8 cellular contexts compared by ENCODE assay signal in genomic region chr19:47719047-47719885, GRCh38. TPM values are rescaled to one million over a fixed set of nuclear protein-coding genes. Genes with fewer than 3 reads are reported as not detected.
DNase-seq lines count a peak whose midpoint lies in the region; ATAC-seq and TF ChIP-seq lines count a peak whose summit lies in the region.

No MANE protein-coding gene starts in this region.

- CTCF ChIA-PET in IMR-90 (lab: Yijun Ruan, JAX): interaction anchor here (1.3 kb wide), 1 partner anchor 21 kb away, joined by 3 read pairs; no protein-coding TSS in a partner anchor

- H4K8ac ChIP-seq in IMR-90 (ENCODE audit: low read depth in 2 of 2, low read length in 2 of 2): peak overlapping the region; percentile 2 to 86

- peaks cover 51% of the 10 kb centered on the region for H4K20me1 ChIP-seq in IMR-90 (ENCODE audit: insufficient read depth, low read length)

- H2AK9ac ChIP-seq in IMR-90 (replicated peaks; ENCODE audit: low read depth, low read length, poor library complexity): peak overlapping the region; percentile 93

- no peaks in the 10 kb centered on the region for H3K36me3 Mint-ChIP-seq in stimulated activated effector memory CD8-positive, alpha-beta T cell treated with anti-CD3 and anti-CD28 coated beads, Interleukin-12 subunit alpha, Interleukin-12 subunit beta, amount 100 ng/mL, for 72 hours

- peak overlapping the region; percentile 32; the same call in 1 of the 3 replicates for H2BK15ac ChIP-seq in IMR-90 (ENCODE audit: low read depth, low read length)

- H3K4me1 ChIP-seq in IMR-90 (ENCODE audit: control insufficient read depth, insufficient read depth, low read length) (peaks cover 39% of the 10 kb centered on the region), left lung (peaks cover 43 to 74% of the 10 kb centered on the region in 2 donors), testis (peaks cover 35% of the 10 kb centered on the region)

- H3K4me2 ChIP-seq in IMR-90 (ENCODE audit: low read depth, low read length): peak overlapping the region; percentile 66

- peak overlapping the region; percentile 78 for H3K56ac ChIP-seq in IMR-90 (ENCODE audit: extremely low read depth, insufficient read depth, low read length)

- H4K91ac ChIP-seq in IMR-90 (ENCODE audit: insufficient read depth, low read depth, low read length): peak overlapping the region; percentile 96

- BruUV-seq in IMR-90 (replicated peaks; lab: Mats Ljungman, UMichigan): no TSS peak

- TF ChIP-seq RAD21 in IMR-90 (IDR thresholded peaks at IDR 0.05; ENCODE audit: low read length): peak; percentile 26; the same call in 1 of the 2 replicates

- peak overlapping the region; percentile 58 for H2BK20ac ChIP-seq in IMR-90 (ENCODE audit: low read depth, low read length)

- H3K4me1 Mint-ChIP-seq in stimulated activated effector memory CD8-positive, alpha-beta T cell treated with anti-CD3 and anti-CD28 coated beads, Interleukin-12 subunit alpha, Interleukin-12 subunit beta, amount 100 ng/mL, for 72 hours: no peaks in the 10 kb centered on the region

- peak overlapping the region; percentile 98 for H2BK5ac ChIP-seq in IMR-90 (ENCODE audit: low read depth, low read length, poor library complexity, severe bottlenecking)

- no peak overlapping the region for H3K27ac Mint-ChIP-seq in stimulated activated effector memory CD8-positive, alpha-beta T cell treated with anti-CD3 and anti-CD28 coated beads, Interleukin-12 subunit alpha, Interleukin-12 subunit beta, amount 100 ng/mL, for 72 hours

- WGBS in IMR-90 (ENCODE audit: extremely low coverage in 2 of 2, insufficient read length in 1 of 2), 2 experiments: 0% methylated on average over 11 of the region's 27 CpGs; no CpG with 5 or more reads in 1 of the 2 experiments
- 21 to 28% methylated on average over 23 to 27 of the region's 27 CpGs for WGBS in testis, 2 donors

- H3K36me3 ChIP-seq in IMR-90 (ENCODE audit: control insufficient read depth, insufficient read depth, low read length) (peaks cover 50% of the 10 kb centered on the region), left lung (peaks cover 0 to 20% of the 10 kb centered on the region in 2 donors), testis (ENCODE audit: low read depth, missing control alignments) (no peaks in the 10 kb centered on the region)

- POLR2A ChIA-PET in IMR-90 (lab: Charles Lee; ENCODE audit: unreplicated experiment): interaction anchor here (1.0 kb wide), 2 partner anchors 11 to 13 kb away, joined by 9 to 36 read pairs; no protein-coding TSS in a partner anchor

- peak overlapping the region; percentile 59 for H4K5ac ChIP-seq in IMR-90 (ENCODE audit: low read depth, low read length)

- H3K4me3 ChIP-seq in IMR-90 (ENCODE audit: insufficient read depth, low read depth, low read length) (peak overlapping the region; percentile 7; the same call in 1 of the 2 replicates), left lung (no peak overlapping the region), testis (no peak overlapping the region)

- dilution Hi-C loops in IMR-90 (cut with HindIII; ENCODE audit: low sequenced_read_pairs, unreplicated experiment): no loop called here

- DNase-seq in IMR-90 (peak; percentile 99), cerebellar cortex (ENCODE audit: low spot score) (peak; percentile 38), left lung (peak; percentile 78 to 84), testis (peak; percentile 86), NCI-H526 treated with DMSO at 0.1 percent for 48 hours (lab: John Stamatoyannopoulos, UW) (no peak), middle frontal gyrus (ENCODE audit: extremely low spot score, low spot score) (no peak)
- DNase-seq in stimulated activated effector memory CD8-positive, alpha-beta T cell treated with anti-CD3 and anti-CD28 coated beads, Interleukin-12 subunit alpha, Interleukin-12 subunit beta, amount 100 ng/mL, for 72 hours (ENCODE audit: low spot score in 2 of 2): no peak

- H3K23ac ChIP-seq in IMR-90 (ENCODE audit: low read depth, low read length): peak overlapping the region; percentile 68

- H3K18ac ChIP-seq in IMR-90 (ENCODE audit: low read depth, low read length): peak overlapping the region; percentile 72

- in situ Hi-C loops in IMR-90 (cut with MboI; ENCODE audit: low sequenced_read_pairs): loop anchor here (25.0 kb wide), 1 partner anchor 432 kb away; no protein-coding TSS in a partner anchor

- no peak overlapping the region for H3K4me3 Mint-ChIP-seq in stimulated activated effector memory CD8-positive, alpha-beta T cell treated with anti-CD3 and anti-CD28 coated beads, Interleukin-12 subunit alpha, Interleukin-12 subunit beta, amount 100 ng/mL, for 72 hours

- H3K27me3 ChIP-seq in IMR-90 (ENCODE audit: control insufficient read depth, insufficient read depth, low read length): no peaks in the 10 kb centered on the region
- H3K27me3 ChIP-seq in left lung: peaks cover 0 to under 1% of the 10 kb centered on the region in 2 donors
- no peaks in the 10 kb centered on the region for H3K27me3 ChIP-seq in testis

- no peaks in the 10 kb centered on the region for H3K9me3 Mint-ChIP-seq in stimulated activated effector memory CD8-positive, alpha-beta T cell treated with anti-CD3 and anti-CD28 coated beads, Interleukin-12 subunit alpha, Interleukin-12 subunit beta, amount 100 ng/mL, for 72 hours

- H3K4ac ChIP-seq in IMR-90 (ENCODE audit: low read depth, low read length): peak overlapping the region; percentile 87

- peak; percentile 85 for ATAC-seq in IMR-90 (ENCODE audit: low read depth)
- peak; percentile 58 for ATAC-seq in left lung
- no peak for ATAC-seq in GM18517 (IDR thresholded peaks at IDR 0.05; ENCODE audit: unreplicated experiment)
- no peak for ATAC-seq in stimulated activated effector memory CD8-positive, alpha-beta T cell treated with anti-CD3 and anti-CD28 coated beads, Interleukin-12 subunit alpha, Interleukin-12 subunit beta, amount 100 ng/mL, for 72 hours

- intact Hi-C loops in IMR-90 (cut with micrococcal nuclease) (loop anchor here (1.0 kb wide), 1 partner anchor 24 kb away; no protein-coding TSS in a partner anchor), left lung (cut with DNase I) (loop anchor here in 1 of 2 donors (10.0 kb wide), 1 partner anchor 66 kb away; no protein-coding TSS in a partner anchor), testis (cut with DNase I; ENCODE audit: low total_unique reads) (loop anchor here (10.0 kb wide), 1 partner anchor 66 kb away; no protein-coding TSS in a partner anchor)

- peaks cover 24% of the 10 kb centered on the region for H3K9me1 ChIP-seq in IMR-90 (ENCODE audit: insufficient read depth, low read length)

- H2BK120ac ChIP-seq in IMR-90 (ENCODE audit: low read depth, low read length): peak overlapping the region; percentile 74

- H3K9me3 ChIP-seq in IMR-90 (ENCODE audit: control insufficient read depth, insufficient read depth, low read length): no peaks in the 10 kb centered on the region
- no peaks in the 10 kb centered on the region for H3K9me3 ChIP-seq in left lung
- no peaks in the 10 kb centered on the region for H3K9me3 ChIP-seq in testis

- H3K9ac ChIP-seq in IMR-90 (ENCODE audit: low read depth, low read length): peak overlapping the region; percentile 58

- H2AFZ ChIP-seq in IMR-90 (replicated peaks; ENCODE audit: low read length, poor library complexity): peak overlapping the region; percentile 84

- peak overlapping the region; percentile 94 for H2AK5ac ChIP-seq in IMR-90 (ENCODE audit: low read depth, low read length)

- H3K79me1 ChIP-seq in IMR-90 (ENCODE audit: low read depth in 1 of 2, low read length in 2 of 2): peaks cover 12 to 58% of the 10 kb centered on the region in 2 experiments

- TF ChIP-seq CTCF in IMR-90 (conservative IDR thresholded peaks at IDR 0.05; ENCODE audit: low read depth, low read length): no peak
- TF ChIP-seq CTCF in left lung (IDR thresholded peaks at IDR 0.05): no peak
- TF ChIP-seq CTCF in testis (IDR thresholded peaks at IDR 0.05): no peak

- H3K27ac ChIP-seq in IMR-90 (ENCODE audit: insufficient read depth, low read length): peak overlapping the region; percentile 97
- H3K27ac ChIP-seq in left lung: peak overlapping the region; percentile 70 to 88
- H3K27ac ChIP-seq in testis: peak overlapping the region; percentile 64 to 78

- TF ChIP-seq POLR2A in IMR-90 (IDR thresholded peaks at IDR 0.05; ENCODE audit: low read depth, low read length) (no peak), testis (IDR thresholded peaks at IDR 0.05) (no peak)

- peak overlapping the region; percentile 76 for H3K14ac ChIP-seq in IMR-90 (replicated peaks; ENCODE audit: low read depth, low read length)

TF ChIP-seq in IMR-90, 13 proteins besides CTCF, POLR2A, EP300 and RAD21 (continues in another document):
- TF ChIP-seq ELK1 (IDR thresholded peaks at IDR 0.05; ENCODE audit: borderline replicate concordance, low read depth, low read length) (no peak), CHD1 (IDR thresholded peaks at IDR 0.05; ENCODE audit: low read depth, low read length) (no peak), FOS (IDR thresholded peaks at IDR 0.05; ENCODE audit: low read depth, low read length) (peak; percentile 68)

RNA-seq across cellular contexts. Expression of gene EHD2, which starts 6.0 kb away (rescaled TPM):
- total RNA-seq in IMR-90 (2012; rRNA removed) (31.9 and 35.3 TPM in 2 replicates), left lung (100 to 1,000 TPM; 195 to 263 TPM), testis (10 to 100 TPM; 26.8 to 33.9 TPM)
- polyA plus RNA-seq in IMR-90 (2012; rRNA removed) (152 and 181 TPM in 2 replicates), testis (ENCODE audit: insufficient read depth, low read depth, low replicate concordance) (37.0 TPM)
- polyA plus RNA-seq in IMR-90 (2012; cell fraction: cytosol; rRNA removed): 132 and 206 TPM in 2 replicates
- 65.9 and 110 TPM in 2 replicates for polyA plus RNA-seq in IMR-90 (2012; cell fraction: nucleus; rRNA removed; ENCODE audit: low replicate concordance)

RNA-seq across cellular contexts. Expression of gene NOP53, which starts 26.1 kb away (rescaled TPM):
- total RNA-seq in IMR-90 (2012; rRNA removed) (57.2 and 59.5 TPM in 2 replicates), left lung (100 to 1,000 TPM; 130 to 157 TPM), testis (100 to 1,000 TPM; 166 to 325 TPM)
- polyA plus RNA-seq in IMR-90 (2012; rRNA removed) (83.2 and 85.9 TPM in 2 replicates), testis (ENCODE audit: insufficient read depth, low read depth, low replicate concordance) (309 TPM)
- polyA plus RNA-seq in IMR-90 (2012; cell fraction: cytosol; rRNA removed): 155 and 156 TPM in 2 replicates
- 99.3 and 145 TPM in 2 replicates for polyA plus RNA-seq in IMR-90 (2012; cell fraction: nucleus; rRNA removed; ENCODE audit: low replicate concordance)

RNA-seq across cellular contexts. Expression of gene SELENOW, which starts 59.2 kb away (rescaled TPM):
- total RNA-seq in IMR-90 (2012; rRNA removed): 51.7 and 61.3 TPM in 2 replicates
- 217 and 232 TPM in 2 replicates for polyA plus RNA-seq in IMR-90 (2012; rRNA removed)
- polyA plus RNA-seq in IMR-90 (2012; cell fraction: cytosol; rRNA removed): 280 and 360 TPM in 2 replicates
- polyA plus RNA-seq in IMR-90 (2012; cell fraction: nucleus; rRNA removed; ENCODE audit: low replicate concordance): 108 and 140 TPM in 2 replicates
- 100 to 1,000 TPM; 233 to 596 TPM for total RNA-seq in left lung
- total RNA-seq in testis: 100 to 1,000 TPM; 170 to 194 TPM
- 197 TPM for polyA plus RNA-seq in testis (ENCODE audit: insufficient read depth, low read depth, low replicate concordance)

Comparison
In these comparisons a context has a peak if more than half of its experiments do, and no peak if none do; other contexts are left out.
1. ATAC-seq: peak in IMR-90 (single experiment) and left lung (single experiment); none in GM18517 (single experiment) and stimulated activated effector memory CD8-positive, alpha-beta T cell treated with anti-CD3 and anti-CD28 coated beads, Interleukin-12 subunit alpha, Interleukin-12 subunit beta, amount 100 ng/mL, for 72 hours (single experiment).
2. DNase-seq: peak in IMR-90 (single experiment), cerebellar cortex (single experiment), left lung (2 of 2) and testis (single experiment); none in NCI-H526 treated with DMSO at 0.1 percent for 48 hours (single experiment), stimulated activated effector memory CD8-positive, alpha-beta T cell treated with anti-CD3 and anti-CD28 coated beads, Interleukin-12 subunit alpha, Interleukin-12 subunit beta, amount 100 ng/mL, for 72 hours (0 of 2) and middle frontal gyrus (single experiment).
3. Peak in every context shown above with its lines, with median percentiles within 50 percentile points of each other: H3K27ac ChIP-seq.